Comparison of ENCODE assay signal across 37 cellular contexts in the genomic region with DNA sequence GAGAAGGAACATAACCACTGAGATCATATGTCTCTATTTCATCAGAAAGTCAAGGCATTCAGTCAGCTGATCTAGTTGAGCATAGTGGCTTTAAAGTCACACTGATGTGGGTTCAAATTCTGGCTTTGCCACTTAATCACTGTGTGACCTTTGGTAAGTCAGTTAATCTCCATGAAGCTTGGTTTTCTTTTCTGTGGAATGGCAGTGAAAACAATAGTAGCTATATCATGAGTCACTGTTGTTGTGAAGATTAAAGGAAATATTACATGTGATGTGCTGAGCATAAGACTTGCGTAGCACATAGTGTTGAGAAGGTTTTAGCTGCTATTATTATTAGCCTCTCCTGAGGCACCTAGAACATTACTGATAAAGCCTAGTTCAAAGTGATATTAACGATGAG.
"Had no signal": no experiment of that assay in that cellular context is flagged by ENCODE, and none has a peak within 500 bp of the region (broad histone marks: within the 10 kb centered on the region; RNA-seq: fewer than 3 reads in every experiment).

No MANE protein-coding gene starts in this region.

- H3K9me3 ChIP-seq: adrenal gland, breast epithelium, colonic mucosa, esophagus muscularis mucosa, gastroesophageal sphincter, heart right ventricle had no signal

- H3K27me3 ChIP-seq: adrenal gland, cardiac muscle cell, colonic mucosa, esophagus muscularis mucosa, foreskin keratinocyte, gastroesophageal sphincter, heart right ventricle, hepatocyte had no signal

- H2AFZ ChIP-seq: hepatocyte had no signal

- H3K27ac Mint-ChIP-seq: activated B cell treated with CpG ODN at 0.5 μM for 24 hours; activated CD8-positive, alpha-beta T cell treated with anti-CD3 and anti-CD28 coated beads for 36 hours; activated naive CD4-positive, alpha-beta T cell treated with anti-CD3 and anti-CD28 coated beads, Interleukin-2, amount 10 ng/mL, durations not matched to agents 7 days and 5 days; activated naive CD4-positive, alpha-beta T cell treated with anti-CD3 and anti-CD28 coated beads, Interleukin-2, amount 50 U/mL, for 72 hours; activated T-helper 1 cell treated with anti-CD3 and anti-CD28 coated beads, Interleukin-12 subunit alpha, Interleukin-12 subunit beta, Interleukin-2, Interleukin-4 antibody, amounts not matched to agents 30 ng/mL and 10 ng/mL and 1 ng/mL, durations not matched to agents 14 hours and 24 hours and 36 hours; brain; endodermal cell; T-helper 17 cell; T-helper 2 cell treated with Interferon-gamma antibody and Interleukin-4, amounts not matched to agents 5 μg/mL and 100 μg/mL, for 36 hours had no signal

- H3K36me3 Mint-ChIP-seq: activated naive CD4-positive, alpha-beta T cell treated with anti-CD3 and anti-CD28 coated beads, Interleukin-2, amount 10 ng/mL, durations not matched to agents 7 days and 5 days; brain had no signal

- H3K4me1 ChIP-seq: adrenal gland, breast epithelium, colonic mucosa, esophagus muscularis mucosa, foreskin keratinocyte, gastroesophageal sphincter, heart right ventricle had no signal

- H3K4me1 Mint-ChIP-seq: activated B cell treated with CpG ODN at 0.5 μM for 24 hours; activated naive CD4-positive, alpha-beta T cell treated with anti-CD3 and anti-CD28 coated beads, Interleukin-2, amount 10 ng/mL, durations not matched to agents 7 days and 5 days; brain; endodermal cell had no signal

- DNase-seq: activated B cell treated with CpG ODN at 0.5 μM for 24 hours; activated CD4-positive, alpha-beta T cell treated with anti-CD3 and anti-CD28 coated beads for 48 hours; activated CD4-positive, alpha-beta T cell treated with anti-CD3 and anti-CD28 coated beads, Interleukin-2, amount 50 U/mL, for 1 hour; activated CD4-positive, alpha-beta T cell treated with anti-CD3 and anti-CD28 coated beads, Interleukin-2, amount 50 U/mL, for 48 hours; activated CD8-positive, alpha-beta memory T cell treated with anti-CD3 and anti-CD28 coated beads for 24 hours; activated CD8-positive, alpha-beta T cell treated with anti-CD3 and anti-CD28 coated beads for 36 hours; activated gamma-delta T cell; activated naive CD4-positive, alpha-beta T cell; activated naive CD4-positive, alpha-beta T cell treated with anti-CD3 and anti-CD28 coated beads, Interleukin-2, amount 10 ng/mL, durations not matched to agents 7 days and 5 days; activated T-cell treated with anti-CD3 and anti-CD28 coated beads, Interleukin-2, amount 50 U/mL, for 1 hour; activated T-cell treated with anti-CD3 and anti-CD28 coated beads, Interleukin-2, amount 50 U/mL, for 48 hours; adrenal gland; amygdala; aorta; central memory CD4-positive, alpha-beta T cell; cerebellar nuclear complex; colonic mucosa; dorsolateral prefrontal cortex; effector memory CD4-positive, alpha-beta T cell; endodermal cell; erythroblast; foreskin keratinocyte; heart right ventricle; T-helper 1 cell; T-helper 17 cell; T1000; WERI-Rb-1 had no signal

- ATAC-seq: activated CD4-positive, CD25-positive, alpha-beta regulatory T cell treated with anti-CD3 and anti-CD28 coated beads, Interleukin-2, amount 50 U/mL, for 24 hours; activated CD8-positive, alpha-beta T cell treated with anti-CD3 and anti-CD28 coated beads for 36 hours; activated naive CD4-positive, alpha-beta T cell treated with anti-CD3 and anti-CD28 coated beads, Interleukin-2, amount 50 U/mL, for 72 hours; foreskin keratinocyte; gastroesophageal sphincter; heart right ventricle; T-helper 17 cell had no signal

- H3K4me3 ChIP-seq: adrenal gland, breast epithelium, cardiac muscle cell, colonic mucosa, dorsolateral prefrontal cortex, esophagus muscularis mucosa, gastroesophageal sphincter, heart right ventricle, hepatocyte had no signal

- H3K9me3 Mint-ChIP-seq: activated B cell treated with CpG ODN at 0.5 μM for 24 hours; activated CD8-positive, alpha-beta T cell treated with anti-CD3 and anti-CD28 coated beads for 36 hours; activated naive CD4-positive, alpha-beta T cell treated with anti-CD3 and anti-CD28 coated beads, Interleukin-2, amount 10 ng/mL, durations not matched to agents 7 days and 5 days; activated T-helper 1 cell treated with anti-CD3 and anti-CD28 coated beads, Interleukin-12 subunit alpha, Interleukin-12 subunit beta, Interleukin-2, Interleukin-4 antibody, amounts not matched to agents 30 ng/mL and 10 ng/mL and 1 ng/mL, durations not matched to agents 14 hours and 24 hours and 36 hours; T-helper 2 cell treated with Interferon-gamma antibody and Interleukin-4, amounts not matched to agents 5 μg/mL and 100 μg/mL, for 36 hours had no signal

- H3K27ac ChIP-seq: adrenal gland, breast epithelium, cardiac muscle cell, colonic mucosa, dorsolateral prefrontal cortex, esophagus muscularis mucosa, foreskin keratinocyte, gastroesophageal sphincter, heart right ventricle, hepatocyte, WERI-Rb-1 had no signal

- H3K79me2 ChIP-seq: hepatocyte had no signal

- H3K36me3 ChIP-seq: adrenal gland, breast epithelium, cardiac muscle cell, colonic mucosa, esophagus muscularis mucosa, gastroesophageal sphincter, heart right ventricle, WERI-Rb-1 had no signal

- H3K4me3 Mint-ChIP-seq: activated B cell treated with CpG ODN at 0.5 μM for 24 hours; activated CD8-positive, alpha-beta T cell treated with anti-CD3 and anti-CD28 coated beads for 36 hours; activated naive CD4-positive, alpha-beta T cell treated with anti-CD3 and anti-CD28 coated beads, Interleukin-2, amount 10 ng/mL, durations not matched to agents 7 days and 5 days; activated T-helper 1 cell treated with anti-CD3 and anti-CD28 coated beads, Interleukin-12 subunit alpha, Interleukin-12 subunit beta, Interleukin-2, Interleukin-4 antibody, amounts not matched to agents 30 ng/mL and 10 ng/mL and 1 ng/mL, durations not matched to agents 14 hours and 24 hours and 36 hours; brain; endodermal cell; T-helper 17 cell; T-helper 2 cell treated with Interferon-gamma antibody and Interleukin-4, amounts not matched to agents 5 μg/mL and 100 μg/mL, for 36 hours had no signal

- H3K4me2 ChIP-seq: hepatocyte had no signal

- H3K27me3 Mint-ChIP-seq: activated B cell treated with CpG ODN at 0.5 μM for 24 hours; activated CD8-positive, alpha-beta T cell treated with anti-CD3 and anti-CD28 coated beads for 36 hours; activated naive CD4-positive, alpha-beta T cell treated with anti-CD3 and anti-CD28 coated beads, Interleukin-2, amount 10 ng/mL, durations not matched to agents 7 days and 5 days; T-helper 17 cell had no signal
